In genomic region chr13:72198042-72198441, GRCh38 we compare ENCODE assay signal across 1 cellular context.
TF ChIP-seq lines count a peak whose summit lies in the region.

No MANE protein-coding gene starts in this region.

TF ChIP-seq in H1, 55 proteins besides CTCF, POLR2A, EP300 and RAD21 (continued from another document):
- TF ChIP-seq, protein P1, sequence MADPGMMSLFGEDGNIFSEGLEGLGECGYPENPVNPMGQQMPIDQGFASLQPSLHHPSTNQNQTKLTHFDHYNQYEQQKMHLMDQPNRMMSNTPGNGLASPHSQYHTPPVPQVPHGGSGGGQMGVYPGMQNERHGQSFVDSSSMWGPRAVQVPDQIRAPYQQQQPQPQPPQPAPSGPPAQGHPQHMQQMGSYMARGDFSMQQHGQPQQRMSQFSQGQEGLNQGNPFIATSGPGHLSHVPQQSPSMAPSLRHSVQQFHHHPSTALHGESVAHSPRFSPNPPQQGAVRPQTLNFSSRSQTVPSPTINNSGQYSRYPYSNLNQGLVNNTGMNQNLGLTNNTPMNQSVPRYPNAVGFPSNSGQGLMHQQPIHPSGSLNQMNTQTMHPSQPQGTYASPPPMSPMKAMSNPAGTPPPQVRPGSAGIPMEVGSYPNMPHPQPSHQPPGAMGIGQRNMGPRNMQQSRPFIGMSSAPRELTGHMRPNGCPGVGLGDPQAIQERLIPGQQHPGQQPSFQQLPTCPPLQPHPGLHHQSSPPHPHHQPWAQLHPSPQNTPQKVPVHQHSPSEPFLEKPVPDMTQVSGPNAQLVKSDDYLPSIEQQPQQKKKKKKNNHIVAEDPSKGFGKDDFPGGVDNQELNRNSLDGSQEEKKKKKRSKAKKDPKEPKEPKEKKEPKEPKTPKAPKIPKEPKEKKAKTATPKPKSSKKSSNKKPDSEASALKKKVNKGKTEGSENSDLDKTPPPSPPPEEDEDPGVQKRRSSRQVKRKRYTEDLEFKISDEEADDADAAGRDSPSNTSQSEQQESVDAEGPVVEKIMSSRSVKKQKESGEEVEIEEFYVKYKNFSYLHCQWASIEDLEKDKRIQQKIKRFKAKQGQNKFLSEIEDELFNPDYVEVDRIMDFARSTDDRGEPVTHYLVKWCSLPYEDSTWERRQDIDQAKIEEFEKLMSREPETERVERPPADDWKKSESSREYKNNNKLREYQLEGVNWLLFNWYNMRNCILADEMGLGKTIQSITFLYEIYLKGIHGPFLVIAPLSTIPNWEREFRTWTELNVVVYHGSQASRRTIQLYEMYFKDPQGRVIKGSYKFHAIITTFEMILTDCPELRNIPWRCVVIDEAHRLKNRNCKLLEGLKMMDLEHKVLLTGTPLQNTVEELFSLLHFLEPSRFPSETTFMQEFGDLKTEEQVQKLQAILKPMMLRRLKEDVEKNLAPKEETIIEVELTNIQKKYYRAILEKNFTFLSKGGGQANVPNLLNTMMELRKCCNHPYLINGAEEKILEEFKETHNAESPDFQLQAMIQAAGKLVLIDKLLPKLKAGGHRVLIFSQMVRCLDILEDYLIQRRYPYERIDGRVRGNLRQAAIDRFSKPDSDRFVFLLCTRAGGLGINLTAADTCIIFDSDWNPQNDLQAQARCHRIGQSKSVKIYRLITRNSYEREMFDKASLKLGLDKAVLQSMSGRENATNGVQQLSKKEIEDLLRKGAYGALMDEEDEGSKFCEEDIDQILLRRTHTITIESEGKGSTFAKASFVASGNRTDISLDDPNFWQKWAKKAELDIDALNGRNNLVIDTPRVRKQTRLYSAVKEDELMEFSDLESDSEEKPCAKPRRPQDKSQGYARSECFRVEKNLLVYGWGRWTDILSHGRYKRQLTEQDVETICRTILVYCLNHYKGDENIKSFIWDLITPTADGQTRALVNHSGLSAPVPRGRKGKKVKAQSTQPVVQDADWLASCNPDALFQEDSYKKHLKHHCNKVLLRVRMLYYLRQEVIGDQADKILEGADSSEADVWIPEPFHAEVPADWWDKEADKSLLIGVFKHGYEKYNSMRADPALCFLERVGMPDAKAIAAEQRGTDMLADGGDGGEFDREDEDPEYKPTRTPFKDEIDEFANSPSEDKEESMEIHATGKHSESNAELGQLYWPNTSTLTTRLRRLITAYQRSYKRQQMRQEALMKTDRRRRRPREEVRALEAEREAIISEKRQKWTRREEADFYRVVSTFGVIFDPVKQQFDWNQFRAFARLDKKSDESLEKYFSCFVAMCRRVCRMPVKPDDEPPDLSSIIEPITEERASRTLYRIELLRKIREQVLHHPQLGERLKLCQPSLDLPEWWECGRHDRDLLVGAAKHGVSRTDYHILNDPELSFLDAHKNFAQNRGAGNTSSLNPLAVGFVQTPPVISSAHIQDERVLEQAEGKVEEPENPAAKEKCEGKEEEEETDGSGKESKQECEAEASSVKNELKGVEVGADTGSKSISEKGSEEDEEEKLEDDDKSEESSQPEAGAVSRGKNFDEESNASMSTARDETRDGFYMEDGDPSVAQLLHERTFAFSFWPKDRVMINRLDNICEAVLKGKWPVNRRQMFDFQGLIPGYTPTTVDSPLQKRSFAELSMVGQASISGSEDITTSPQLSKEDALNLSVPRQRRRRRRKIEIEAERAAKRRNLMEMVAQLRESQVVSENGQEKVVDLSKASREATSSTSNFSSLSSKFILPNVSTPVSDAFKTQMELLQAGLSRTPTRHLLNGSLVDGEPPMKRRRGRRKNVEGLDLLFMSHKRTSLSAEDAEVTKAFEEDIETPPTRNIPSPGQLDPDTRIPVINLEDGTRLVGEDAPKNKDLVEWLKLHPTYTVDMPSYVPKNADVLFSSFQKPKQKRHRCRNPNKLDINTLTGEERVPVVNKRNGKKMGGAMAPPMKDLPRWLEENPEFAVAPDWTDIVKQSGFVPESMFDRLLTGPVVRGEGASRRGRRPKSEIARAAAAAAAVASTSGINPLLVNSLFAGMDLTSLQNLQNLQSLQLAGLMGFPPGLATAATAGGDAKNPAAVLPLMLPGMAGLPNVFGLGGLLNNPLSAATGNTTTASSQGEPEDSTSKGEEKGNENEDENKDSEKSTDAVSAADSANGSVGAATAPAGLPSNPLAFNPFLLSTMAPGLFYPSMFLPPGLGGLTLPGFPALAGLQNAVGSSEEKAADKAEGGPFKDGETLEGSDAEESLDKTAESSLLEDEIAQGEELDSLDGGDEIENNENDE (IDR thresholded peaks at IDR 0.05; ENCODE audit: insufficient replicate concordance, low read length): no peak
- TF ChIP-seq PHF8 (conservative IDR thresholded peaks at IDR 0.05; ENCODE audit: low read depth, low read length) (no peak), NRF1 (IDR thresholded peaks at IDR 0.05; ENCODE audit: low read depth, low read length) (no peak), KDM5A (IDR thresholded peaks at IDR 0.05; ENCODE audit: low read length) (no peak), SIN3A (conservative IDR thresholded peaks at IDR 0.05 in 1 of 2, IDR thresholded peaks at IDR 0.05 in 1 of 2; ENCODE audit: low read depth in 1 of 2, low read length in 2 of 2) (no peak), ATF2 (IDR thresholded peaks at IDR 0.05; ENCODE audit: low read length) (no peak), POLR2AphosphoS5 (IDR thresholded peaks at IDR 0.05; ENCODE audit: low read depth, low read length) (no peak), BCL11A (IDR thresholded peaks at IDR 0.05; ENCODE audit: low read depth in 2 of 2, low read length in 2 of 2) (no peak), NANOG (IDR thresholded peaks at IDR 0.05; ENCODE audit: insufficient read depth, low read depth, low read length, poor library complexity, severe bottlenecking) (no peak), CTBP2 (IDR thresholded peaks at IDR 0.05; ENCODE audit: borderline replicate concordance, insufficient read depth, insufficient read length, low read length) (no peak), SIX5 (IDR thresholded peaks at IDR 0.05; ENCODE audit: low read depth, low read length) (no peak), GTF2F1 (IDR thresholded peaks at IDR 0.05; ENCODE audit: borderline replicate concordance, low read depth, low read length) (no peak)
